ENCODE assay signal across 1 cellular context in genomic region chr6:85405175-85405852, GRCh38.
TF ChIP-seq lines count a peak whose summit lies in the region.

No MANE protein-coding gene starts in this region.

TF ChIP-seq in HepG2, 621 proteins besides CTCF, POLR2A, EP300 and RAD21 (continued from another document and continues in another):
- TF ChIP-seq PATZ1 (CRISPR knock-in tag; IDR thresholded peaks at IDR 0.05) (peak; percentile 91), ZBTB20 (CRISPR knock-in tag; IDR thresholded peaks at IDR 0.05; ENCODE audit: borderline replicate concordance, low read depth) (peak; percentile 18; the same call in 1 of the 2 replicates), ZBTB40 (IDR thresholded peaks at IDR 0.05) (no peak), ZBTB40 (CRISPR knock-in tag; IDR thresholded peaks at IDR 0.05) (no peak), ZNF510 (CRISPR knock-in tag; IDR thresholded peaks at IDR 0.05; ENCODE audit: low read depth) (no peak), GRHL1 (CRISPR knock-in tag; conservative IDR thresholded peaks at IDR 0.05) (no peak), UBTF (CRISPR knock-in tag; IDR thresholded peaks at IDR 0.05) (peak; percentile 46; the same call in 1 of the 2 replicates), ZNF101 (CRISPR knock-in tag; IDR thresholded peaks at IDR 0.05; ENCODE audit: borderline replicate concordance, low read depth) (no peak), REXO4 (CRISPR knock-in tag; IDR thresholded peaks at IDR 0.05; ENCODE audit: borderline replicate concordance) (no peak), ZNF282 (IDR thresholded peaks at IDR 0.05; ENCODE audit: partially characterized antibody) (no peak), ZNF564 (CRISPR knock-in tag; IDR thresholded peaks at IDR 0.05) (no peak), ZNF329 (CRISPR knock-in tag; IDR thresholded peaks at IDR 0.05; ENCODE audit: low read depth) (no peak), RAD51 (IDR thresholded peaks at IDR 0.05; ENCODE audit: borderline replicate concordance) (no peak), ZNF180 (CRISPR knock-in tag; IDR thresholded peaks at IDR 0.05; ENCODE audit: borderline replicate concordance, low read depth) (no peak), TBL1XR1 (IDR thresholded peaks at IDR 0.05; ENCODE audit: borderline replicate concordance, low read length, partially characterized antibody) (no peak), MXD1 (CRISPR knock-in tag; IDR thresholded peaks at IDR 0.05) (no peak), ZNF674 (CRISPR knock-in tag; IDR thresholded peaks at IDR 0.05; ENCODE audit: low read depth) (no peak), ZNF333 (CRISPR knock-in tag; IDR thresholded peaks at IDR 0.05; ENCODE audit: borderline replicate concordance) (no peak), SAP130 (CRISPR knock-in tag; IDR thresholded peaks at IDR 0.05; ENCODE audit: low read depth) (peak; percentile 70), ZNF724P (CRISPR knock-in tag; IDR thresholded peaks at IDR 0.05; ENCODE audit: borderline replicate concordance) (no peak), ZNF441 (CRISPR knock-in tag; IDR thresholded peaks at IDR 0.05; ENCODE audit: borderline replicate concordance) (no peak), ZNF256 (CRISPR knock-in tag; conservative IDR thresholded peaks at IDR 0.05) (no peak), ZNF280D (CRISPR knock-in tag; IDR thresholded peaks at IDR 0.05) (no peak), ZFP41 (CRISPR knock-in tag; IDR thresholded peaks at IDR 0.05; ENCODE audit: borderline replicate concordance) (no peak), HES4 (CRISPR knock-in tag; IDR thresholded peaks at IDR 0.05; ENCODE audit: borderline replicate concordance) (no peak), GZF1 (CRISPR knock-in tag; IDR thresholded peaks at IDR 0.05) (no peak), CREM (IDR thresholded peaks at IDR 0.05) (peak; percentile 85), CREM (CRISPR knock-in tag; IDR thresholded peaks at IDR 0.05) (no peak), DPF2 (CRISPR knock-in tag; IDR thresholded peaks at IDR 0.05; ENCODE audit: borderline replicate concordance, low read depth) (0 out of 2 replicates have a peak, but pooled peaks have one; percentile 73), SMAD3 (CRISPR knock-in tag; IDR thresholded peaks at IDR 0.05) (peak; percentile 76), SRF (IDR thresholded peaks at IDR 0.05; ENCODE audit: low read depth, low read length) (no peak), U2AF1 (optimal IDR thresholded peaks at IDR 0.05; ENCODE audit: low read depth, low read length) (no peak), NAIF1 (CRISPR knock-in tag; IDR thresholded peaks at IDR 0.05; ENCODE audit: borderline replicate concordance) (no peak), CEBPB (IDR thresholded peaks at IDR 0.05; ENCODE audit: borderline replicate concordance, low read depth, low read length) (no peak), E2F2 (CRISPR knock-in tag; IDR thresholded peaks at IDR 0.05; ENCODE audit: borderline replicate concordance) (no peak), ZNF556 (CRISPR knock-in tag; IDR thresholded peaks at IDR 0.05; ENCODE audit: borderline replicate concordance) (no peak)
